24 cellular contexts compared by ENCODE assay signal in the genomic region with DNA sequence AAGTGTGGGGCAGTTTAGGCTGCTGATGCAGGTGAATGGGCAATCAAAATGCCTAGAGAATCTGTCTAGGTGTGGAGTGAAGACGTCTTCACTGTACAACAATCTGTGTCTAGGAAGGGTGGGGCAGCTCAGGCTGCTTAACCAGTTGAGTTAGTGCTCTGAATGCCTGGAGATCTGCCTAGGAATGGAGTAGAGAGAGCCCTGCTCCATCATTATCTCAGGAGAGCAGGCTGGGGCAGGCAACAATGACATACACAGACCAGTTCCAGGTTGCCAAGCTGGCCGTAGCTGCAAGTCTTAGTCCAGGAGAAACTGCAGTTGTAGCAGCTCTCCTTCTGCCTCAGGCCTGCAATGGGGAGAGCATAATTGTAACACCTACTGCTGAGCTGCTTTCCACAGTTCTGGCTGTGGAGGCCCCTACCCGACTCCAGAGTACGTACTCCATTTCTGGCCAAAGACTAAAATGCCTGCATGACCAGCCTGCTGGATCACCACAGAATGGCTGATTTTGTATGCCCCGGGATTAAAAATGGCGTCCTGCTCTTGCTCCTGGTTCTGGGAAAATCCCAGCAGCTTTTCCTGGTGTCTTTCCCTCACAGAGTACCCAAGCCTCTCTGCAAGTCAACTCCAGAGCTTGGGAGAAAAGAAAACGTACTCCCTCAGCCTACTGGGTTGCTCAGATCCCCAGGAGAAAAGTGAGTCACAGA.
"Had no signal": no experiment of that assay in that cellular context is flagged by ENCODE, and none has a peak within 500 bp of the region (broad histone marks: within the 10 kb centered on the region; RNA-seq: fewer than 3 reads in every experiment).

No MANE protein-coding gene starts in this region.

- H3K27ac ChIP-seq: breast epithelium, gastrocnemius medialis, hepatocyte, pancreas, prostate gland, spleen, upper lobe of right lung had no signal

- H3K4me1 ChIP-seq: breast epithelium, gastrocnemius medialis, pancreas, prostate gland, spleen, upper lobe of right lung had no signal

- H3K36me3 ChIP-seq: breast epithelium, gastrocnemius medialis, pancreas, prostate gland, spleen, upper lobe of right lung had no signal

- H3K27me3 ChIP-seq: breast epithelium, gastrocnemius medialis, hepatocyte, pancreas, spleen, upper lobe of right lung had no signal

- ATAC-seq: activated CD4-positive, alpha-beta T cell treated with anti-CD3 and anti-CD28 coated beads for 36 hours; activated CD8-positive, alpha-beta memory T cell treated with anti-CD3 and anti-CD28 coated beads, Interleukin-2, amount 10 ng/mL, durations not matched to agents 7 days and 5 days; activated CD8-positive, alpha-beta T cell treated with anti-CD3 and anti-CD28 coated beads, Interleukin-2, amount 10 ng/mL, durations not matched to agents 7 days and 5 days; gastrocnemius medialis; left colon; stimulated activated naive CD8-positive, alpha-beta T cell treated with anti-CD3 and anti-CD28 coated beads, Interleukin-15, Interleukin-2, amounts not matched to agents 100 U/mL and 50 U/mL, for 24 hours had no signal

- DNase-seq: activated CD4-positive, alpha-beta T cell treated with anti-CD3 and anti-CD28 coated beads for 36 hours; activated CD4-positive, CD25-positive, alpha-beta regulatory T cell; activated CD8-positive, alpha-beta memory T cell treated with anti-CD3 and anti-CD28 coated beads, Interleukin-2, amount 10 ng/mL, durations not matched to agents 7 days and 5 days; activated CD8-positive, alpha-beta T cell treated with anti-CD3 and anti-CD28 coated beads, Interleukin-2, amount 10 ng/mL, durations not matched to agents 7 days and 5 days; activated T-cell treated with anti-CD3 and anti-CD28 coated beads, Interleukin-2, amount 50 U/mL, for 48 hours; dermis blood vessel endothelial cell; effector CD4-positive, alpha-beta T cell; gastrocnemius medialis; glutamatergic neuron; kidney; left colon; naive B cell; nephron progenitor cell; nucleus accumbens; retina; spleen; stimulated activated CD4-positive, alpha-beta T cell treated with anti-CD3 and anti-CD28 coated beads, Interleukin-2, amount 100 ng/mL, for 48 hours; stimulated activated naive CD8-positive, alpha-beta T cell treated with anti-CD3 and anti-CD28 coated beads, Interleukin-15, Interleukin-2, amounts not matched to agents 100 U/mL and 50 U/mL, for 24 hours; T-helper 1 cell had no signal

- H3K9me3 ChIP-seq: gastrocnemius medialis, pancreas, prostate gland, upper lobe of right lung had no signal

- H3K4me3 ChIP-seq: breast epithelium, gastrocnemius medialis, hepatocyte, pancreas, prostate gland, spleen, upper lobe of right lung had no signal
